10 cellular contexts compared by ENCODE assay signal in genomic region chr12:116141110-116141832, GRCh38.
DNase-seq lines count a peak whose midpoint lies in the region; ATAC-seq and TF ChIP-seq lines count a peak whose summit lies in the region.
"Had no signal": no experiment of that assay in that cellular context is flagged by ENCODE, and none has a peak within 500 bp of the region (broad histone marks: within the 10 kb centered on the region; RNA-seq: fewer than 3 reads in every experiment).

No MANE protein-coding gene starts in this region.

- ATAC-seq in DND-41 (ENCODE audit: insufficient read depth, low read depth) (no peak), psoas muscle (peak in 1 of 4 donors; percentile 58)
- ATAC-seq: mucosa of descending colon had no signal

- intact Hi-C loops in psoas muscle (cut with DNase I), result loop anchor here (5.0 to 10.0 kb wide), 3 partner anchors 54 to 96 kb away; no protein-coding TSS in a partner anchor

- no peaks in the 10 kb centered on the region for H3K36me3 ChIP-seq in DND-41 (ENCODE audit: insufficient read depth, low read length)
- H3K36me3 ChIP-seq in psoas muscle (ENCODE audit: insufficient read depth in 1 of 2, low read depth in 1 of 2), result no peaks in the 10 kb centered on the region
- no peaks in the 10 kb centered on the region for H3K36me3 ChIP-seq in WERI-Rb-1
- no peaks in the 10 kb centered on the region for H3K36me3 ChIP-seq in HAP-1 (replicated peaks)
- H3K36me3 ChIP-seq: esophagus muscularis mucosa had no signal

- H3K9me3 ChIP-seq in DND-41 (ENCODE audit: insufficient read depth, low read length, severe bottlenecking) (no peaks in the 10 kb centered on the region), psoas muscle (no peaks in the 10 kb centered on the region), WERI-Rb-1 (ENCODE audit: severe bottlenecking) (no peaks in the 10 kb centered on the region), HAP-1 (no peaks in the 10 kb centered on the region)
- H3K9me3 ChIP-seq: esophagus muscularis mucosa, mucosa of descending colon had no signal

- peaks cover 98% of the 10 kb centered on the region for H3K79me2 ChIP-seq in DND-41 (ENCODE audit: insufficient read depth, low read length)

- WGBS in psoas muscle, 3 donors, result 72 to 80% (median 76%) methylated on average over 4 of the region's 4 CpGs

- no peak overlapping the region for H3K9ac ChIP-seq in DND-41 (ENCODE audit: low read depth, low read length)

- H3K4me2 ChIP-seq in DND-41 (ENCODE audit: insufficient read depth, low read length), result no peak overlapping the region

- no peak overlapping the region for H2AFZ ChIP-seq in DND-41 (ENCODE audit: low read depth, low read length)

- in situ Hi-C loops in HAP-1 (cut with MboI; ENCODE audit: low sequenced_read_pairs), result no loop called here

- H3K27me3 ChIP-seq in DND-41 (ENCODE audit: insufficient read depth, low read length, poor library complexity) (no peaks in the 10 kb centered on the region), psoas muscle (ENCODE audit: insufficient read depth in 3 of 3, low read length in 2 of 3) (no peaks in the 10 kb centered on the region), WERI-Rb-1 (ENCODE audit: insufficient read depth, low read depth, severe bottlenecking) (no peaks in the 10 kb centered on the region), HAP-1 (ENCODE audit: low read depth) (no peaks in the 10 kb centered on the region)
- H3K27me3 ChIP-seq: esophagus muscularis mucosa had no signal

- TF ChIP-seq CTCF in DND-41 (IDR thresholded peaks at IDR 0.05; ENCODE audit: borderline replicate concordance, extremely low read depth, low read length, poor library complexity, severe bottlenecking) (peak; percentile 40), LNCaP clone FGC (IDR thresholded peaks at IDR 0.05; ENCODE audit: control insufficient read depth, extremely low read depth, insufficient read depth) (peak; percentile 41), psoas muscle (IDR thresholded peaks at IDR 0.05) (peak; percentile 41), WERI-Rb-1 (IDR thresholded peaks at IDR 0.05; ENCODE audit: low read depth, low read length) (no peak)

- H3K27ac ChIP-seq in DND-41 (ENCODE audit: low read length), result no peak overlapping the region
- H3K27ac ChIP-seq in psoas muscle, result no peak overlapping the region
- H3K27ac ChIP-seq in WERI-Rb-1, result no peak overlapping the region

- H3K4me3 ChIP-seq in DND-41 (ENCODE audit: low read depth in 1 of 2, low read length in 2 of 2) (no peak overlapping the region), LNCaP clone FGC (ENCODE audit: low read depth, low read length) (no peak overlapping the region), psoas muscle (no peak overlapping the region), WERI-Rb-1 (ENCODE audit: low read depth, low read length) (no peak overlapping the region), HAP-1 (no peak overlapping the region)
- H3K4me3 ChIP-seq: esophagus muscularis mucosa, mucosa of descending colon had no signal

- H4K20me1 ChIP-seq in DND-41 (ENCODE audit: insufficient read depth, low read length), result peaks cover 83% of the 10 kb centered on the region

- H3K4me1 ChIP-seq in DND-41 (ENCODE audit: insufficient read depth, low read length), result no peaks in the 10 kb centered on the region
- peaks cover 60% of the 10 kb centered on the region for H3K4me1 ChIP-seq in psoas muscle
- H3K4me1 ChIP-seq in HAP-1, result peaks cover 17% of the 10 kb centered on the region

- DNase-seq in DND-41 (no peak), LNCaP clone FGC (ENCODE audit: low read depth) (no peak), cerebellar cortex (ENCODE audit: low spot score) (peak; percentile 51), psoas muscle (no peak), SKM-1 (lab: John Stamatoyannopoulos, UW; ENCODE audit: unreplicated experiment) (no peak), WERI-Rb-1 (no peak), HAP-1 (ENCODE audit: low spot score in 2 of 2) (no peak)
- DNase-seq: activated naive CD4-positive, alpha-beta T cell treated with anti-CD3 and anti-CD28 coated beads, Interleukin-2, amount 50 U/mL, for 16 hours; mucosa of descending colon had no signal
